23 cellular contexts compared by ENCODE assay signal in the genomic region with DNA sequence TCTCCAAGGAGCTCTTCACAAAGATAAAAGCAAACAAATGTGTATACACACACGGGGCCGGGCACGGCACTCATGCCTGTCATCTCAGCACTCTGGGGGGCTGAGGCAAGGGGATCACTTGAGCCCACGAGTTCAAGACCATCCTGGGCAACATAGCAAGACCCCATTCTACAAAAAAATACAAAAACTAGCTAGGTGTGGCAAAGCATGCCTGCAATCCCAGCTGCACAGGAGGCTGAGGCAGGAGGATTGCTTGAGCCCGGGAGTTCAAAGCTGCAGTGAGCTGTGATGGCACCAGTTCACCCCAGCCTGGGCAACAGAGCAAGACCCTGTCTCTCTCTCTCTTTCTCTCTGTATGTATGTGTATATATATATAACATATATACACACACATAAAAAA. TPM values are rescaled to one million over a fixed set of nuclear protein-coding genes. Genes with fewer than 3 reads are reported as not detected.
DNase-seq lines count a peak whose midpoint lies in the region; ATAC-seq, FAIRE-seq and TF ChIP-seq lines count a peak whose summit lies in the region.
"Had no signal": no experiment of that assay in that cellular context is flagged by ENCODE, and none has a peak within 500 bp of the region (broad histone marks: within the 10 kb centered on the region; RNA-seq: fewer than 3 reads in every experiment).

No MANE protein-coding gene starts in this region.

- H3K9ac ChIP-seq in K562 (ENCODE audit: insufficient read depth in 1 of 2, low read depth in 2 of 2, low read length in 2 of 2): no peak overlapping the region

- no peak for ATAC-seq in K562
- ATAC-seq: T-helper 17 cell had no signal

- peaks cover 3% of the 10 kb centered on the region for H3K9me1 ChIP-seq in K562 (ENCODE audit: control insufficient read depth, insufficient read depth, low read length)

- peaks cover 0 to 46% of the 10 kb centered on the region in 2 experiments; a peak in 3 of 5 replicates for H3K4me1 ChIP-seq in K562 (replicated peaks in 1 of 2; ENCODE audit: control insufficient read depth in 2 of 2, insufficient read depth in 2 of 2, low read length in 2 of 2)
- H3K4me1 ChIP-seq: BE2C had no signal

- POLR2A ChIA-PET in K562 (lab: Yijun Ruan, JAX): interaction anchor here (0.5 to 1.2 kb wide), 4 partner anchors 32 to 155 kb away, joined by 3 to 4 read pairs (median 3); no protein-coding TSS in a partner anchor

- TF ChIP-seq RAD21 in K562 (CRISPR knock-in tag; conservative IDR thresholded peaks at IDR 0.05 in 1 of 2, IDR thresholded peaks at IDR 0.05 in 1 of 2): no peak

- no peaks in the 10 kb centered on the region for H3K79me2 ChIP-seq in K562 (ENCODE audit: control insufficient read depth, insufficient read depth, low read length)

- CTCF ChIA-PET in K562 (lab: Yijun Ruan, JAX; ENCODE audit: low intra/inter-chr PET ratio): no interaction called here

- no peaks in the 10 kb centered on the region for H3K36me3 ChIP-seq in K562 (ENCODE audit: control insufficient read depth, insufficient read depth, low read length)

- peaks cover 5% of the 10 kb centered on the region for H4K20me1 ChIP-seq in K562 (replicated peaks; ENCODE audit: control insufficient read depth, insufficient read depth, low read length)

- no peak for TF ChIP-seq EP300 in K562 (IDR thresholded peaks at IDR 0.05; ENCODE audit: low read length)

- TF ChIP-seq POLR2A in K562 (conservative IDR thresholded peaks at IDR 0.05): no peak

- no TSS peak for BruUV-seq in K562 (replicated peaks; lab: Mats Ljungman, UMichigan)

- H3K27me3 ChIP-seq in K562 (ENCODE audit: control insufficient read depth in 2 of 2, insufficient read depth in 2 of 2, low read length in 2 of 2): peaks cover 2 to 23% of the 10 kb centered on the region in 2 experiments; a peak in 2 of 5 replicates
- H3K27me3 ChIP-seq: BE2C had no signal

- DNase-seq in NCI-H748 (lab: John Stamatoyannopoulos, UW; ENCODE audit: unreplicated experiment) (peak; percentile 27), NCI-H748 treated with DMSO at 0.1 percent for 48 hours (lab: John Stamatoyannopoulos, UW) (no peak), NCI-H1092 treated with DMSO at 0.1 percent for 48 hours (lab: John Stamatoyannopoulos, UW) (peak; percentile 70), NCI-H345 treated with DMSO at 0.1 percent for 48 hours (lab: John Stamatoyannopoulos, UW; ENCODE audit: unreplicated experiment) (peak; percentile 35), K562 (ENCODE audit: extremely low read depth in 1 of 4, low spot score in 3 of 4) (no peak), dedifferentiated amniotic fluid mesenchymal stem cell (ENCODE audit: extremely low spot score) (no peak)
- DNase-seq in activated T-cell treated with anti-CD3 and anti-CD28 coated beads, Interleukin-2, amount 50 U/mL, for 48 hours: no peak
- DNase-seq: BE2C, COR-L47, Karpas-422, MV-4-11, NCI-H146, NCI-H2081, NCI-H510A, Right ventricle myocardium superior, SW 1271, T-helper 17 cell had no signal

- H3K9me3 ChIP-seq in K562 (replicated peaks; ENCODE audit: control insufficient read depth, insufficient read depth, low read depth, low read length): no peaks in the 10 kb centered on the region
- H3K9me3 ChIP-seq: BE2C had no signal

- H3K4me2 ChIP-seq in K562 (ENCODE audit: insufficient read depth, low read length): no peak overlapping the region

- H3K4me3 ChIP-seq in K562: no peak overlapping the region
- H3K4me3 ChIP-seq: SK-N-MC had no signal

- WGBS in K562 (ENCODE audit: insufficient coverage, low coverage, missing lambda C conversion rate): 7% methylated on average over 5 of the region's 5 CpGs

- TF ChIP-seq CTCF in K562 (IDR thresholded peaks at IDR 0.05 in 2 of 3, conservative IDR thresholded peaks at IDR 0.05 in 1 of 3; ENCODE audit: insufficient read depth in 2 of 3, low read depth in 1 of 3, low read length in 3 of 3): no peak

- intact Hi-C loops in K562 (cut with micrococcal nuclease): loop anchor here (10.0 kb wide), 1 partner anchor 89 kb away; no protein-coding TSS in a partner anchor

- no peak overlapping the region for H3K27ac ChIP-seq in K562 (ENCODE audit: extremely low read depth, low read depth, low read length)

- in situ Hi-C loops in K562 (cut with MboI): no loop called here

- no peak overlapping the region for H2AFZ ChIP-seq in K562 (ENCODE audit: low read depth, low read length)

- FAIRE-seq in K562 (lab: Jason Lieb, UNC): no peak
- FAIRE-seq: G401.6, GM12892, GM19239 had no signal

TF ChIP-seq in K562, 482 proteins besides CTCF, POLR2A, EP300 and RAD21:
- TF ChIP-seq U2AF2 (optimal IDR thresholded peaks at IDR 0.05; ENCODE audit: low read depth, low read length): no peak
- TF ChIP-seq BCOR (IDR thresholded peaks at IDR 0.05): no peak
- TF ChIP-seq NFYB (IDR thresholded peaks at IDR 0.05; ENCODE audit: extremely low read depth, insufficient read length): no peak
- peak; percentile 31; the same call in 1 of the 2 replicates for TF ChIP-seq ZNF121 (CRISPR knock-in tag; conservative IDR thresholded peaks at IDR 0.05)
- TF ChIP-seq ZNF830 (CRISPR knock-in tag; IDR thresholded peaks at IDR 0.05): no peak

RNA-seq across cellular contexts. Expression of gene TTYH3, which starts 22.3 kb away (rescaled TPM):
- 4.3 and 18.5 TPM in 2 replicates for total RNA-seq in K562 (2011; cell fraction: chromatin; rRNA removed; ENCODE audit: low replicate concordance)
- total RNA-seq in K562 (2011; cell fraction: nucleolus; rRNA removed): 13.6 and 17.2 TPM in 2 replicates
- total RNA-seq in K562 (2011; cell fraction: nucleoplasm; rRNA removed): 8.4 and 9.7 TPM in 2 replicates
- total RNA-seq in K562 (2014; rRNA removed): 1.4 and 1.5 TPM in 2 replicates
- total RNA-seq in K562 (2014; rRNA removed; fragmentation: Illumina TruSeq; extraction: Trizol): 0.06 and 0.11 TPM in 2 replicates
- 0.62 and 0.79 TPM in 2 replicates for total RNA-seq in K562 (2015; rRNA removed; fragmentation: Illumina TruSeq; extraction: Trizol)
- total RNA-seq in K562 (2021): 4.9 and 5.5 TPM in 2 replicates
- 1.7 and 4.5 TPM in 2 replicates for polyA plus RNA-seq in K562 (2011; rRNA removed)
- 2.7 and 5.1 TPM in 2 replicates for polyA plus RNA-seq in K562 (2011; cell fraction: cytosol; rRNA removed)
- 13.6 and 13.8 TPM in 2 replicates for polyA plus RNA-seq in K562 (2011; cell fraction: nucleus; rRNA removed)
- polyA plus RNA-seq in K562 (2012): 3.5 and 7.4 TPM in 2 replicates
- 1.1 and 2.0 TPM in 2 replicates for polyA plus RNA-seq in K562 (2014; fragmentation: Illumina TruSeq; extraction: Trizol)
- polyA plus RNA-seq in K562 (2014; fragmentation: Nextera tagmentation; extraction: Ambion mirVana): under 1 TPM; 0.01 to 0.04 TPM
- 1.1 and 1.9 TPM in 2 replicates for polyA plus RNA-seq in K562 (2014; rRNA removed)
- polyA minus RNA-seq in K562 (2011; rRNA and poly(A)+ RNA removed): 0.96 and 1.1 TPM in 2 replicates
- polyA minus RNA-seq in K562 (2011; cell fraction: cytosol; rRNA and poly(A)+ RNA removed): 5.5 and 6.6 TPM in 2 replicates
- 5.7 and 5.9 TPM in 2 replicates for polyA minus RNA-seq in K562 (2011; cell fraction: nucleus; rRNA and poly(A)+ RNA removed)

RNA-seq across cellular contexts. Expression of gene AMZ1, which starts 33.9 kb away (rescaled TPM):
- 0.07 and 0.12 TPM in 2 replicates for total RNA-seq in K562 (2011; cell fraction: chromatin; rRNA removed; ENCODE audit: low replicate concordance)
- total RNA-seq in K562 (2011; cell fraction: nucleolus; rRNA removed): 0.17 TPM in 1 of 2 replicates, not detected in the other
- total RNA-seq in K562 (2011; cell fraction: nucleoplasm; rRNA removed): 0.07 and 0.08 TPM in 2 replicates
- total RNA-seq in K562 (2014; rRNA removed) (not detected in 2 replicates), K562 (2014; rRNA removed; fragmentation: Illumina TruSeq; extraction: Trizol) (not detected in 2 replicates), K562 (2015; rRNA removed; fragmentation: Illumina TruSeq; extraction: Trizol) (not detected in 2 replicates), K562 (2021) (not detected in 2 replicates)
- polyA plus RNA-seq in K562 (2011; rRNA removed) (not detected in 2 replicates), K562 (2014; fragmentation: Illumina TruSeq; extraction: Trizol) (not detected in 2 replicates), K562 (2014; fragmentation: Nextera tagmentation; extraction: Ambion mirVana) (not detected), K562 (2014; rRNA removed) (not detected in 2 replicates)
- polyA plus RNA-seq in K562 (2011; cell fraction: cytosol; rRNA removed): not detected in 2 replicates
- polyA plus RNA-seq in K562 (2011; cell fraction: nucleus; rRNA removed): not detected in 2 replicates
- polyA plus RNA-seq in K562 (2012): 0.04 and 0.08 TPM in 2 replicates
- 0.04 TPM in 1 of 2 replicates, not detected in the other for polyA minus RNA-seq in K562 (2011; rRNA and poly(A)+ RNA removed)
- not detected in 2 replicates for polyA minus RNA-seq in K562 (2011; cell fraction: cytosol; rRNA and poly(A)+ RNA removed)
- polyA minus RNA-seq in K562 (2011; cell fraction: nucleus; rRNA and poly(A)+ RNA removed): not detected in 2 replicates
- total RNA-seq: A673, H4 had no signal

Comparison
In these comparisons a context has a peak if more than half of its experiments do, and no peak if none do; other contexts are left out.
1. DNase-seq: peak in NCI-H748 (single experiment), NCI-H1092 treated with DMSO at 0.1 percent for 48 hours (single experiment) and NCI-H345 treated with DMSO at 0.1 percent for 48 hours (single experiment); none in NCI-H748 treated with DMSO at 0.1 percent for 48 hours (single experiment), K562 (0 of 4), dedifferentiated amniotic fluid mesenchymal stem cell (single experiment) and activated T-cell treated with anti-CD3 and anti-CD28 coated beads, Interleukin-2, amount 50 U/mL, for 48 hours (0 of 2).